ENCODE assay signal across 8 cellular contexts in genomic region chrX:46588263-46588662, GRCh38. TPM values are rescaled to one million over a fixed set of nuclear protein-coding genes. Genes with fewer than 3 reads are reported as not detected.
A peak's percentile ranks its signal among the peaks of the same experiment; 100 is the strongest.
DNase-seq lines count a peak whose midpoint lies in the region; ATAC-seq and TF ChIP-seq lines count a peak whose summit lies in the region.

No MANE protein-coding gene starts in this region.

- no peak overlapping the region for H3K4me2 ChIP-seq in mesendoderm (ENCODE audit: low read length)

- peak overlapping the region; percentile 68 for H3K18ac ChIP-seq in mesendoderm (ENCODE audit: low read length)

- H3K56ac ChIP-seq in mesendoderm (ENCODE audit: low read length), result peak overlapping the region; percentile 34

- no peaks in the 10 kb centered on the region for H3K79me2 ChIP-seq in mesendoderm (ENCODE audit: control insufficient read depth, insufficient read depth, low read length)

- ATAC-seq in Panc1 (no peak), body of pancreas (no peak)

- no peak overlapping the region for H2AK5ac ChIP-seq in mesendoderm (ENCODE audit: low read length)

- H3K9me3 ChIP-seq in Panc1 (ENCODE audit: control insufficient read depth, insufficient read depth, low read depth, low read length) (no peaks in the 10 kb centered on the region), body of pancreas (no peaks in the 10 kb centered on the region)

- POLR2A ChIA-PET in Panc1 (lab: Charles Lee), result interaction anchor here (0.6 kb wide), 1 partner anchor 17 kb away, joined by 5 read pairs; no protein-coding TSS in a partner anchor

- H4K5ac ChIP-seq in mesendoderm (ENCODE audit: low read length), result no peak overlapping the region

- DNase-seq in Ammon's horn (ENCODE audit: low spot score) (peak; percentile 40), Panc1 (ENCODE audit: low read depth, low spot score) (no peak), body of pancreas (peak in 3 of 4 donors; percentile 21 to 32 (median 27)), mesendoderm (peak; percentile 52), SK-N-DZ (ENCODE audit: low spot score) (no peak), hepatic stellate cell (ENCODE audit: low spot score) (no peak), SKM-1 treated with dmso at 0.1 percent for 144 hours (lab: John Stamatoyannopoulos, UW; ENCODE audit: unreplicated experiment) (no peak), epidermal melanocyte (ENCODE audit: insufficient read length, low spot score) (no peak)

- no TSS peak for BruUV-seq in Panc1 (replicated peaks; lab: Mats Ljungman, UMichigan)

- H3K9ac ChIP-seq in mesendoderm (ENCODE audit: low read length), result no peak overlapping the region

- intact Hi-C loops in Panc1 (cut with micrococcal nuclease; ENCODE audit: unreplicated experiment) (no loop called here), body of pancreas (cut with DNase I) (no loop called here)

- H3K27ac ChIP-seq in Panc1 (ENCODE audit: low read length), result peak overlapping the region; percentile 70; the same call in 1 of the 2 replicates
- H3K27ac ChIP-seq in body of pancreas, result peak overlapping the region in 2 of 4 donors; percentile 30 to 32
- H3K27ac ChIP-seq in mesendoderm (ENCODE audit: low read depth, low read length), result peak overlapping the region; percentile 3

- in situ Hi-C loops in Panc1 (cut with HindIII; ENCODE audit: low pct_unique_long_range_greater_than_20kb, low sequenced_read_pairs), result no loop called here

- H3K4ac ChIP-seq in mesendoderm (ENCODE audit: low read depth, low read length), result no peak overlapping the region

- H3K36me3 ChIP-seq in Panc1 (ENCODE audit: control insufficient read depth, insufficient read depth, low read length), result no peaks in the 10 kb centered on the region
- no peaks in the 10 kb centered on the region for H3K36me3 ChIP-seq in body of pancreas (replicated peaks in 1 of 2; ENCODE audit: insufficient read depth in 1 of 2, low read depth in 2 of 2)
- H3K36me3 ChIP-seq in mesendoderm (ENCODE audit: control insufficient read depth, insufficient read depth, low read length), result no peaks in the 10 kb centered on the region

- H2BK15ac ChIP-seq in mesendoderm (replicated peaks; ENCODE audit: low read depth), result no peak overlapping the region

- no peak overlapping the region for H3K23ac ChIP-seq in mesendoderm (ENCODE audit: low read length)

- no peaks in the 10 kb centered on the region for H3K79me1 ChIP-seq in mesendoderm (ENCODE audit: low read length)

- H4K8ac ChIP-seq in mesendoderm (ENCODE audit: low read depth, low read length), result no peak overlapping the region

- H3K27me3 ChIP-seq in Panc1 (ENCODE audit: control insufficient read depth, insufficient read depth, low read length) (no peaks in the 10 kb centered on the region), body of pancreas (no peaks in the 10 kb centered on the region), mesendoderm (ENCODE audit: insufficient read depth, low read length, poor library complexity) (no peaks in the 10 kb centered on the region)

- no peak for TF ChIP-seq POLR2A in body of pancreas (IDR thresholded peaks at IDR 0.05)

- no peak overlapping the region for H2BK5ac ChIP-seq in mesendoderm (ENCODE audit: low read length)

- 74 to 86% methylated on average over 4 of the region's 4 CpGs for WGBS in body of pancreas, 2 donors
- WGBS in mesendoderm (ENCODE audit: extremely low coverage, insufficient coverage, low lambda C conversion rate), result no CpG with 5 or more reads among the region's 4 CpGs

- CTCF ChIA-PET in Panc1 (lab: Charles Lee), result no interaction called here

- no peak overlapping the region for H2BK120ac ChIP-seq in mesendoderm (ENCODE audit: low read depth, low read length)

- TF ChIP-seq CTCF in Panc1 (IDR thresholded peaks at IDR 0.05), result no peak
- TF ChIP-seq CTCF in body of pancreas (IDR thresholded peaks at IDR 0.05), result no peak

- no peak overlapping the region for H3K4me3 ChIP-seq in Panc1 (ENCODE audit: low read depth in 2 of 2, low read length in 2 of 2)
- no peak overlapping the region for H3K4me3 ChIP-seq in body of pancreas
- no peak overlapping the region for H3K4me3 ChIP-seq in mesendoderm (ENCODE audit: low read length)

- H3K4me1 ChIP-seq in Panc1 (ENCODE audit: control insufficient read depth, insufficient read depth, low read length), result peaks cover 14% of the 10 kb centered on the region
- no peaks in the 10 kb centered on the region for H3K4me1 ChIP-seq in body of pancreas
- peaks cover 3% of the 10 kb centered on the region for H3K4me1 ChIP-seq in mesendoderm (ENCODE audit: control insufficient read depth, low read depth, low read length)

RNA-seq across cellular contexts. Expression of gene CHST7, which starts 14.7 kb away (rescaled TPM):
- total RNA-seq in Panc1 (2021; ENCODE audit: unreplicated experiment), result 6.1 TPM
- polyA plus RNA-seq in Panc1 (2012; ENCODE audit: insufficient read length), result 9.9 TPM
- 1 to 10 TPM; 7.0 to 9.9 TPM for total RNA-seq in body of pancreas
- polyA plus RNA-seq in mesendoderm (2013, experiment 1 of 2), result 4.0 TPM
- 4.5 TPM for polyA plus RNA-seq in mesendoderm (2013, experiment 2 of 2)
- polyA plus RNA-seq in SK-N-DZ (2014; cell fraction: cytosol; rRNA removed), result 3.4 and 3.9 TPM in 2 replicates
- polyA plus RNA-seq in SK-N-DZ (2014; cell fraction: nucleus; rRNA removed), result 1.4 and 2.6 TPM in 2 replicates

RNA-seq across cellular contexts. Expression of gene ZNF674, which starts 43.0 kb away (rescaled TPM):
- 7.2 TPM for total RNA-seq in Panc1 (2021; ENCODE audit: unreplicated experiment)
- polyA plus RNA-seq in Panc1 (2012; ENCODE audit: insufficient read length), result 2.8 TPM
- total RNA-seq in body of pancreas, result 10 to 100 TPM in 1 of 2 donors, under 1 TPM in 1; 0.99 to 10.4 TPM
- 2.5 TPM for polyA plus RNA-seq in mesendoderm (2013, experiment 1 of 2)
- polyA plus RNA-seq in mesendoderm (2013, experiment 2 of 2), result 2.2 TPM
- polyA plus RNA-seq in SK-N-DZ (2014; cell fraction: cytosol; rRNA removed), result 6.2 and 6.6 TPM in 2 replicates
- polyA plus RNA-seq in SK-N-DZ (2014; cell fraction: nucleus; rRNA removed), result 2.0 and 8.0 TPM in 2 replicates

Comparison
In these comparisons a context has a peak if more than half of its experiments do, and no peak if none do; other contexts are left out.
1. DNase-seq: peak in Ammon's horn (single experiment), body of pancreas (3 of 4) and mesendoderm (single experiment); none in Panc1 (single experiment), SK-N-DZ (single experiment), hepatic stellate cell (single experiment), SKM-1 treated with dmso at 0.1 percent for 144 hours (single experiment) and epidermal melanocyte (single experiment).